In genomic region chr4:113757486-113757885, GRCh38 we compare ENCODE assay signal across 1 cellular context.
TF ChIP-seq lines count a peak whose summit lies in the region.

No MANE protein-coding gene starts in this region.

TF ChIP-seq in SK-N-SH, 30 proteins besides CTCF, POLR2A, EP300 and RAD21 (continued from another document):
- no peak for TF ChIP-seq POLR2AphosphoS5 (IDR thresholded peaks at IDR 0.05; ENCODE audit: low read depth, low read length)
- TF ChIP-seq, protein P1, sequence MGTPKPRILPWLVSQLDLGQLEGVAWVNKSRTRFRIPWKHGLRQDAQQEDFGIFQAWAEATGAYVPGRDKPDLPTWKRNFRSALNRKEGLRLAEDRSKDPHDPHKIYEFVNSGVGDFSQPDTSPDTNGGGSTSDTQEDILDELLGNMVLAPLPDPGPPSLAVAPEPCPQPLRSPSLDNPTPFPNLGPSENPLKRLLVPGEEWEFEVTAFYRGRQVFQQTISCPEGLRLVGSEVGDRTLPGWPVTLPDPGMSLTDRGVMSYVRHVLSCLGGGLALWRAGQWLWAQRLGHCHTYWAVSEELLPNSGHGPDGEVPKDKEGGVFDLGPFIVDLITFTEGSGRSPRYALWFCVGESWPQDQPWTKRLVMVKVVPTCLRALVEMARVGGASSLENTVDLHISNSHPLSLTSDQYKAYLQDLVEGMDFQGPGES (IDR thresholded peaks at IDR 0.05; ENCODE audit: low read depth, low read length): no peak
- no peak for TF ChIP-seq FOXM1 (IDR thresholded peaks at IDR 0.05; ENCODE audit: low read depth)
- no peak for TF ChIP-seq TCF12 (IDR thresholded peaks at IDR 0.05)
- no peak for TF ChIP-seq ELF1 (IDR thresholded peaks at IDR 0.05)
TF ChIP-seq in SK-N-SH: peak in this region for 0.
